Comparison of ENCODE assay signal across 23 cellular contexts in genomic region chr14:33728010-33728498, GRCh38.
A peak's percentile ranks its signal among the peaks of the same experiment; 100 is the strongest.
DNase-seq lines count a peak whose midpoint lies in the region; ATAC-seq and TF ChIP-seq lines count a peak whose summit lies in the region.
"Had no signal": no experiment of that assay in that cellular context is flagged by ENCODE, and none has a peak within 500 bp of the region (broad histone marks: within the 10 kb centered on the region; RNA-seq: fewer than 3 reads in every experiment).

No MANE protein-coding gene starts in this region.

- no peaks in the 10 kb centered on the region for H3K9me2 ChIP-seq in Karpas-422 (replicated peaks; ENCODE audit: insufficient read depth, low read length)

- H3K27me3 ChIP-seq in Karpas-422 (ENCODE audit: low read length) (no peaks in the 10 kb centered on the region), layer of hippocampus (ENCODE audit: control insufficient read depth, insufficient read depth, low read length) (no peaks in the 10 kb centered on the region), tibial artery (no peaks in the 10 kb centered on the region), prostate gland (replicated peaks; ENCODE audit: insufficient read depth) (no peaks in the 10 kb centered on the region)
- H3K27me3 ChIP-seq: heart right ventricle, MG63 had no signal

- peak; percentile 42 for DNase-seq in COLO668 (lab: John Stamatoyannopoulos, UW; ENCODE audit: unreplicated experiment)
- DNase-seq in Karpas-422 = peak; percentile 65
- no peak for DNase-seq in CD1c-positive myeloid dendritic cell (ENCODE audit: extremely low spot score)
- DNase-seq in tibial artery = no peak
- no peak for DNase-seq in NCI-H524 (lab: John Stamatoyannopoulos, UW)
- no peak for DNase-seq in prostate gland (ENCODE audit: low spot score)
- DNase-seq: activated CD4-positive, alpha-beta T cell treated with anti-CD3 and anti-CD28 coated beads, Interleukin-2, amount 50 U/mL, for 1 hour; aorta; heart right ventricle; left lung; MG63; naive thymus-derived CD4-positive, alpha-beta T cell; NCI-H1436; right cardiac atrium; stimulated activated naive CD4-positive, alpha-beta T cell treated with Interleukin-2 at 50 U/mL for 16 hours; WERI-Rb-1 had no signal

- peak overlapping the region; percentile 56 for H3K27ac ChIP-seq in Karpas-422 (ENCODE audit: low read length)
- H3K27ac ChIP-seq in layer of hippocampus (ENCODE audit: low read depth, low read length) = peak overlapping the region; percentile 46
- H3K27ac ChIP-seq in tibial artery = no peak overlapping the region
- H3K27ac ChIP-seq in prostate gland = no peak overlapping the region
- H3K27ac ChIP-seq: epithelial cell of prostate, heart right ventricle, left lung, RWPE1, WERI-Rb-1 had no signal

- H3K4me2 ChIP-seq in Karpas-422 (ENCODE audit: low read depth, low read length, poor library complexity, severe bottlenecking) = peak overlapping the region; percentile 39

- H3K9me3 Mint-ChIP-seq in activated T-helper 17 cell treated with anti-CD3 and anti-CD28 coated beads, Interleukin-2, amount 50 U/mL, for 72 hours = no peaks in the 10 kb centered on the region
- H3K9me3 Mint-ChIP-seq: activated T-helper 2 cell treated with anti-CD3 and anti-CD28 coated beads, Interferon-gamma antibody, Interleukin-2, Interleukin-4, amounts not matched to agents 10 μg/mL and 5 μg/mL and 100 μg/mL, durations not matched to agents 14 hours and 24 hours and 36 hours had no signal

- peak overlapping the region; percentile 74 for H2AFZ ChIP-seq in Karpas-422 (ENCODE audit: low read length)

- H4K20me1 ChIP-seq in Karpas-422 (ENCODE audit: insufficient read depth, low read depth, low read length) = no peaks in the 10 kb centered on the region

- intact Hi-C loops in tibial artery (cut with DNase I; ENCODE audit: low total_unique reads) = no loop called here
- intact Hi-C loops in prostate gland (cut with DNase I) = no loop called here

- H3K4me3 ChIP-seq in Karpas-422 (ENCODE audit: low read length) = peak overlapping the region; percentile 16; the same call in 1 of the 2 replicates
- H3K4me3 ChIP-seq in tibial artery = no peak overlapping the region
- no peak overlapping the region for H3K4me3 ChIP-seq in prostate gland
- H3K4me3 ChIP-seq: heart right ventricle, left lung, MG63 had no signal

- H3K36me3 Mint-ChIP-seq in activated T-helper 17 cell treated with anti-CD3 and anti-CD28 coated beads, Interleukin-2, amount 50 U/mL, for 72 hours (ENCODE audit: low read depth) = no peaks in the 10 kb centered on the region
- H3K36me3 Mint-ChIP-seq: activated naive CD4-positive, alpha-beta T cell treated with anti-CD3 and anti-CD28 coated beads, Interleukin-2, amount 50 U/mL, for 72 hours; naive thymus-derived CD4-positive, alpha-beta T cell had no signal

- 44% methylated on average over 3 of the region's 3 CpGs for WGBS in prostate gland

- no peaks in the 10 kb centered on the region for H3K4me1 Mint-ChIP-seq in activated T-helper 17 cell treated with anti-CD3 and anti-CD28 coated beads, Interleukin-2, amount 50 U/mL, for 72 hours
- H3K4me1 Mint-ChIP-seq: central memory CD8-positive, alpha-beta T cell; naive thymus-derived CD4-positive, alpha-beta T cell had no signal

- H3K9ac ChIP-seq in Karpas-422 (ENCODE audit: low read length) = peak overlapping the region; percentile 18; the same call in 1 of the 2 replicates

- no peak overlapping the region for H3K27ac Mint-ChIP-seq in activated T-helper 17 cell treated with anti-CD3 and anti-CD28 coated beads, Interleukin-2, amount 50 U/mL, for 72 hours
- H3K27ac Mint-ChIP-seq: activated naive CD4-positive, alpha-beta T cell treated with anti-CD3 and anti-CD28 coated beads, Interleukin-2, amount 50 U/mL, for 72 hours; activated T-helper 2 cell treated with anti-CD3 and anti-CD28 coated beads, Interferon-gamma antibody, Interleukin-2, Interleukin-4, amounts not matched to agents 10 μg/mL and 5 μg/mL and 100 μg/mL, durations not matched to agents 14 hours and 24 hours and 36 hours; naive thymus-derived CD4-positive, alpha-beta T cell had no signal

- H3K36me3 ChIP-seq in Karpas-422 (ENCODE audit: insufficient read depth, low read length) (no peaks in the 10 kb centered on the region; the same call in 1 of the 2 replicates), tibial artery (no peaks in the 10 kb centered on the region), prostate gland (no peaks in the 10 kb centered on the region)
- H3K36me3 ChIP-seq: heart right ventricle, left lung, MG63, WERI-Rb-1 had no signal

- peak; percentile 45 for ATAC-seq in activated T-helper 17 cell treated with anti-CD3 and anti-CD28 coated beads, Interleukin-2, amount 50 U/mL, for 72 hours (replicated peaks)
- ATAC-seq: heart right ventricle; left lung; naive thymus-derived CD4-positive, alpha-beta T cell had no signal

- H3K9me3 ChIP-seq in Karpas-422 (ENCODE audit: low read length) = no peaks in the 10 kb centered on the region
- no peaks in the 10 kb centered on the region for H3K9me3 ChIP-seq in tibial artery
- H3K9me3 ChIP-seq in prostate gland = no peaks in the 10 kb centered on the region
- H3K9me3 ChIP-seq: heart right ventricle, left lung, MG63 had no signal

- H3K4me1 ChIP-seq in Karpas-422 (ENCODE audit: low read length) (peaks cover 56% of the 10 kb centered on the region), tibial artery (no peaks in the 10 kb centered on the region), prostate gland (replicated peaks) (no peaks in the 10 kb centered on the region)
- H3K4me1 ChIP-seq: heart right ventricle, left lung had no signal

- TF ChIP-seq CTCF in tibial artery (IDR thresholded peaks at IDR 0.05) (no peak), prostate gland (IDR thresholded peaks at IDR 0.05) (no peak)

- no peak overlapping the region for H3K4me3 Mint-ChIP-seq in activated T-helper 17 cell treated with anti-CD3 and anti-CD28 coated beads, Interleukin-2, amount 50 U/mL, for 72 hours
- H3K4me3 Mint-ChIP-seq: central memory CD8-positive, alpha-beta T cell; naive thymus-derived CD4-positive, alpha-beta T cell had no signal

- TF ChIP-seq POLR2A in prostate gland (IDR thresholded peaks at IDR 0.05) = no peak

- H3K79me2 ChIP-seq in Karpas-422 (ENCODE audit: low read length) = no peaks in the 10 kb centered on the region

- peaks cover 15% of the 10 kb centered on the region for H3K27me3 Mint-ChIP-seq in activated T-helper 17 cell treated with anti-CD3 and anti-CD28 coated beads, Interleukin-2, amount 50 U/mL, for 72 hours
- H3K27me3 Mint-ChIP-seq: central memory CD8-positive, alpha-beta T cell had no signal

Comparison
In these comparisons a context has a peak if more than half of its experiments do, and no peak if none do; other contexts are left out.
1. DNase-seq: peak in COLO668 (single experiment) and Karpas-422 (single experiment); none in CD1c-positive myeloid dendritic cell (single experiment), tibial artery (0 of 2), NCI-H524 (0 of 2) and prostate gland (single experiment).
2. H3K27ac ChIP-seq: peak in Karpas-422 (single experiment) and layer of hippocampus (single experiment); none in tibial artery (0 of 2) and prostate gland (0 of 2).